In genomic region chr17:81245024-81245664, GRCh38 we compare ENCODE assay signal across 1 cellular context.
TF ChIP-seq lines count a peak whose summit lies in the region.

No MANE protein-coding gene starts in this region.

TF ChIP-seq in HCT116, 20 proteins besides CTCF, POLR2A, EP300 and RAD21:
- TF ChIP-seq CBX3 (IDR thresholded peaks at IDR 0.05; ENCODE audit: low read depth) (no peak), SRF (IDR thresholded peaks at IDR 0.05; ENCODE audit: low read depth) (no peak)
